In the genomic region with DNA sequence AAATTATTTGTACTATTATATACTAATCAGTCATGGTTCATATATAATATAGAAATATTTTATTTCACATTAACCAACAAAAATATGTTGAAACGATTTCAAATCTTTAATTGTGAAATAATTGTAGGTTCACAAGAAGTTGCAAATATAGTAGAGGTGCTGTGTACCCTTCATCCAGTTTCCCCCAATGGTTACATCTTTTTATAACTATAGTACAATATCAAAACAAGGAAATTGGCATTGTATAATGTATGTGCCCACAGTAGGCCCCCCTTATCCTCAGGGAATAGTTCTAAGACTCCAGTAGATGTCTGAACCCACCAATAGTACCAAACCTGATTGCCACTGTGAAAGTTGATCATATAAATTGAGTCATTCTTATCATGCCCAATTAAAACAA, we compare ENCODE assay signal across 39 cellular contexts. TPM values are rescaled to one million over a fixed set of nuclear protein-coding genes. Genes with fewer than 3 reads are reported as not detected.
"Had no signal": no experiment of that assay in that cellular context is flagged by ENCODE, and none has a peak within 500 bp of the region (broad histone marks: within the 10 kb centered on the region; RNA-seq: fewer than 3 reads in every experiment).

No MANE protein-coding gene starts in this region.

- H3K4me1 ChIP-seq: ascending aorta had no signal

- H3K27ac Mint-ChIP-seq: activated B cell treated with CpG ODN at 0.5 μM for 24 hours; activated CD4-positive, alpha-beta memory T cell treated with anti-CD3 and anti-CD28 coated beads, Interleukin-2, amount 10 ng/mL, durations not matched to agents 7 days and 5 days; activated CD4-positive, alpha-beta T cell treated with anti-CD3 and anti-CD28 coated beads, Interleukin-2, amount 10 ng/mL, durations not matched to agents 24 days and 14 days; activated CD8-positive, alpha-beta memory T cell treated with anti-CD3 and anti-CD28 coated beads, Interleukin-2, amount 10 ng/mL, durations not matched to agents 7 days and 5 days; activated CD8-positive, alpha-beta T cell treated with anti-CD3 and anti-CD28 coated beads, Interleukin-2, amount 10 ng/mL, durations not matched to agents 7 days and 5 days; activated naive CD4-positive, alpha-beta T cell treated with anti-CD3 and anti-CD28 coated beads, Interleukin-2, amount 10 ng/mL, durations not matched to agents 7 days and 5 days; activated naive CD4-positive, alpha-beta T cell treated with anti-CD3 and anti-CD28 coated beads, Interleukin-2, amount 50 U/mL, for 24 hours; activated naive CD8-positive, alpha-beta T cell; activated naive CD8-positive, alpha-beta T cell treated with anti-CD3 and anti-CD28 coated beads, Interleukin-2, amount 10 ng/mL, durations not matched to agents 7 days and 5 days; activated naive CD8-positive, alpha-beta T cell treated with anti-CD3 and anti-CD28 coated beads, Interleukin-2, amount 50 U/mL, for 24 hours; activated T-cell treated with anti-CD3 and anti-CD28 coated beads, Interleukin-2, amount 50 U/mL, for 24 hours; activated T-helper 2 cell treated with anti-CD3 and anti-CD28 coated beads, Interferon-gamma antibody, Interleukin-2, Interleukin-4, amounts not matched to agents 10 μg/mL and 5 μg/mL and 100 μg/mL, durations not matched to agents 14 hours and 24 hours and 36 hours; brain; T-helper 1 cell treated with Interleukin-12 subunit alpha and Interleukin-12 subunit beta and Interleukin-4 antibody, amounts not matched to agents 30 μg/mL and 1 μg/mL, for 36 hours; T-helper 2 cell treated with Interferon-gamma antibody and Interleukin-4, amounts not matched to agents 5 μg/mL and 100 μg/mL, for 36 hours had no signal

- H3K4me3 Mint-ChIP-seq: activated B cell treated with CpG ODN at 0.5 μM for 24 hours; activated CD4-positive, alpha-beta memory T cell treated with anti-CD3 and anti-CD28 coated beads, Interleukin-2, amount 10 ng/mL, durations not matched to agents 7 days and 5 days; activated CD4-positive, alpha-beta T cell treated with anti-CD3 and anti-CD28 coated beads, Interleukin-2, amount 10 ng/mL, durations not matched to agents 24 days and 14 days; activated CD8-positive, alpha-beta memory T cell treated with anti-CD3 and anti-CD28 coated beads, Interleukin-2, amount 10 ng/mL, durations not matched to agents 7 days and 5 days; activated CD8-positive, alpha-beta T cell treated with anti-CD3 and anti-CD28 coated beads, Interleukin-2, amount 10 ng/mL, durations not matched to agents 7 days and 5 days; activated naive CD4-positive, alpha-beta T cell treated with anti-CD3 and anti-CD28 coated beads, Interleukin-2, amount 10 ng/mL, durations not matched to agents 7 days and 5 days; activated naive CD4-positive, alpha-beta T cell treated with anti-CD3 and anti-CD28 coated beads, Interleukin-2, amount 50 U/mL, for 24 hours; activated naive CD8-positive, alpha-beta T cell; activated naive CD8-positive, alpha-beta T cell treated with anti-CD3 and anti-CD28 coated beads, Interleukin-2, amount 10 ng/mL, durations not matched to agents 7 days and 5 days; activated naive CD8-positive, alpha-beta T cell treated with anti-CD3 and anti-CD28 coated beads, Interleukin-2, amount 50 U/mL, for 24 hours; activated T-cell treated with anti-CD3 and anti-CD28 coated beads, Interleukin-2, amount 50 U/mL, for 24 hours; brain; central memory CD8-positive, alpha-beta T cell; T-helper 1 cell treated with Interleukin-12 subunit alpha and Interleukin-12 subunit beta and Interleukin-4 antibody, amounts not matched to agents 30 μg/mL and 1 μg/mL, for 36 hours; T-helper 2 cell treated with Interferon-gamma antibody and Interleukin-4, amounts not matched to agents 5 μg/mL and 100 μg/mL, for 36 hours had no signal

- H3K27ac ChIP-seq: ascending aorta, cardiac muscle cell, VCaP had no signal

- H3K4me1 Mint-ChIP-seq: activated B cell treated with CpG ODN at 0.5 μM for 24 hours; activated CD4-positive, alpha-beta memory T cell treated with anti-CD3 and anti-CD28 coated beads, Interleukin-2, amount 10 ng/mL, durations not matched to agents 7 days and 5 days; activated CD4-positive, alpha-beta T cell treated with anti-CD3 and anti-CD28 coated beads, Interleukin-2, amount 10 ng/mL, durations not matched to agents 24 days and 14 days; activated CD8-positive, alpha-beta memory T cell treated with anti-CD3 and anti-CD28 coated beads, Interleukin-2, amount 10 ng/mL, durations not matched to agents 7 days and 5 days; activated naive CD4-positive, alpha-beta T cell treated with anti-CD3 and anti-CD28 coated beads, Interleukin-2, amount 10 ng/mL, durations not matched to agents 7 days and 5 days; activated naive CD4-positive, alpha-beta T cell treated with anti-CD3 and anti-CD28 coated beads, Interleukin-2, amount 50 U/mL, for 24 hours; activated naive CD8-positive, alpha-beta T cell treated with anti-CD3 and anti-CD28 coated beads, Interleukin-2, amount 10 ng/mL, durations not matched to agents 7 days and 5 days; activated naive CD8-positive, alpha-beta T cell treated with anti-CD3 and anti-CD28 coated beads, Interleukin-2, amount 50 U/mL, for 24 hours; brain; central memory CD8-positive, alpha-beta T cell had no signal

- FAIRE-seq: bronchial epithelial cell, TTC549 had no signal

- H3K4me3 ChIP-seq: ascending aorta, cardiac muscle cell had no signal

- H3K36me3 ChIP-seq: ascending aorta, cardiac muscle cell had no signal

- H3K27me3 ChIP-seq: ascending aorta, cardiac muscle cell had no signal

- DNase-seq: activated B cell treated with CpG ODN at 0.5 μM for 24 hours; activated CD4-positive, alpha-beta memory T cell treated with anti-CD3 and anti-CD28 coated beads, Interleukin-2, amount 10 ng/mL, durations not matched to agents 7 days and 5 days; activated CD4-positive, alpha-beta T cell treated with anti-CD3 and anti-CD28 coated beads for 4 hours; activated CD4-positive, alpha-beta T cell treated with anti-CD3 and anti-CD28 coated beads, Interleukin-2, amount 10 ng/mL, durations not matched to agents 24 days and 14 days; activated CD4-positive, alpha-beta T cell treated with anti-CD3 and anti-CD28 coated beads, Interleukin-2, amount 50 U/mL, for 1 hour; activated CD4-positive, alpha-beta T cell treated with anti-CD3 and anti-CD28 coated beads, Interleukin-2, amount 50 U/mL, for 4 hours; activated CD4-positive, CD25-positive, alpha-beta regulatory T cell treated with anti-CD3 and anti-CD28 coated beads, Interleukin-2, amount 50 U/mL, for 72 hours; activated CD8-positive, alpha-beta memory T cell treated with anti-CD3 and anti-CD28 coated beads for 24 hours; activated CD8-positive, alpha-beta memory T cell treated with anti-CD3 and anti-CD28 coated beads, Interleukin-2, amount 10 ng/mL, durations not matched to agents 7 days and 5 days; activated CD8-positive, alpha-beta memory T cell treated with anti-CD3 and anti-CD28 coated beads, Interleukin-2, amount 50 U/mL, for 48 hours; activated CD8-positive, alpha-beta T cell treated with anti-CD3 and anti-CD28 coated beads, Interleukin-2, amount 10 ng/mL, durations not matched to agents 7 days and 5 days; activated effector memory CD4-positive, alpha-beta T cell treated with Interleukin-2 at 50 U/mL for 16 hours; activated gamma-delta T cell; activated naive CD4-positive, alpha-beta T cell treated with anti-CD3 and anti-CD28 coated beads, Interleukin-2, amount 10 ng/mL, durations not matched to agents 7 days and 5 days; activated naive CD4-positive, alpha-beta T cell treated with Interleukin-2 at 50 U/mL for 16 hours; activated naive CD8-positive, alpha-beta T cell treated with anti-CD3 and anti-CD28 coated beads, Interleukin-2, amount 10 ng/mL, durations not matched to agents 7 days and 5 days; activated naive CD8-positive, alpha-beta T cell treated with anti-CD3 and anti-CD28 coated beads, Interleukin-2, amount 50 U/mL, for 24 hours; activated T-cell treated with anti-CD3 and anti-CD28 coated beads, Interleukin-2, amount 50 U/mL, for 24 hours; activated T-cell treated with anti-CD3 and anti-CD28 coated beads, Interleukin-2, amount 50 U/mL, for 48 hours; amygdala; anterior cingulate cortex; caudate nucleus; cerebellar nuclear complex; T-helper 1 cell; T-helper 2 cell; T-helper 9 cell had no signal

- H3K36me3 Mint-ChIP-seq: activated naive CD4-positive, alpha-beta T cell treated with anti-CD3 and anti-CD28 coated beads, Interleukin-2, amount 10 ng/mL, durations not matched to agents 7 days and 5 days; activated naive CD4-positive, alpha-beta T cell treated with anti-CD3 and anti-CD28 coated beads, Interleukin-2, amount 50 U/mL, for 24 hours; activated naive CD8-positive, alpha-beta T cell treated with anti-CD3 and anti-CD28 coated beads, Interleukin-2, amount 10 ng/mL, durations not matched to agents 7 days and 5 days; brain had no signal

- H3K9me3 Mint-ChIP-seq: activated B cell treated with CpG ODN at 0.5 μM for 24 hours; activated CD4-positive, alpha-beta memory T cell treated with anti-CD3 and anti-CD28 coated beads, Interleukin-2, amount 10 ng/mL, durations not matched to agents 7 days and 5 days; activated CD4-positive, alpha-beta T cell treated with anti-CD3 and anti-CD28 coated beads, Interleukin-2, amount 10 ng/mL, durations not matched to agents 24 days and 14 days; activated naive CD4-positive, alpha-beta T cell treated with anti-CD3 and anti-CD28 coated beads, Interleukin-2, amount 10 ng/mL, durations not matched to agents 7 days and 5 days; activated naive CD4-positive, alpha-beta T cell treated with anti-CD3 and anti-CD28 coated beads, Interleukin-2, amount 50 U/mL, for 24 hours; activated naive CD8-positive, alpha-beta T cell treated with anti-CD3 and anti-CD28 coated beads, Interleukin-2, amount 10 ng/mL, durations not matched to agents 7 days and 5 days; activated naive CD8-positive, alpha-beta T cell treated with anti-CD3 and anti-CD28 coated beads, Interleukin-2, amount 50 U/mL, for 24 hours; activated T-cell treated with anti-CD3 and anti-CD28 coated beads, Interleukin-2, amount 50 U/mL, for 24 hours; activated T-helper 2 cell treated with anti-CD3 and anti-CD28 coated beads, Interferon-gamma antibody, Interleukin-2, Interleukin-4, amounts not matched to agents 10 μg/mL and 5 μg/mL and 100 μg/mL, durations not matched to agents 14 hours and 24 hours and 36 hours; central memory CD8-positive, alpha-beta T cell; T-helper 1 cell treated with Interleukin-12 subunit alpha and Interleukin-12 subunit beta and Interleukin-4 antibody, amounts not matched to agents 30 μg/mL and 1 μg/mL, for 36 hours; T-helper 2 cell treated with Interferon-gamma antibody and Interleukin-4, amounts not matched to agents 5 μg/mL and 100 μg/mL, for 36 hours had no signal

- H3K9me3 ChIP-seq: ascending aorta had no signal

- ATAC-seq: activated CD8-positive, alpha-beta memory T cell treated with anti-CD3 and anti-CD28 coated beads, Interleukin-2, amount 10 ng/mL, durations not matched to agents 7 days and 5 days; activated CD8-positive, alpha-beta T cell treated with anti-CD3 and anti-CD28 coated beads, Interleukin-2, amount 10 ng/mL, durations not matched to agents 7 days and 5 days; activated naive CD8-positive, alpha-beta T cell treated with anti-CD3 and anti-CD28 coated beads, Interleukin-2, amount 50 U/mL, for 24 hours had no signal

RNA-seq across cellular contexts. Expression of a gene that starts 16.5 kb away (rescaled TPM):
- total RNA-seq: activated B cell treated with CpG ODN at 0.5 μM for 24 hours; activated CD4-positive, alpha-beta memory T cell treated with anti-CD3 and anti-CD28 coated beads, Interleukin-2, amount 10 ng/mL, durations not matched to agents 7 days and 5 days; activated CD4-positive, alpha-beta T cell treated with anti-CD3 and anti-CD28 coated beads, Interleukin-2, amount 10 ng/mL, durations not matched to agents 24 days and 14 days; activated CD8-positive, alpha-beta memory T cell treated with anti-CD3 and anti-CD28 coated beads, Interleukin-2, amount 10 ng/mL, durations not matched to agents 7 days and 5 days; activated CD8-positive, alpha-beta T cell treated with anti-CD3 and anti-CD28 coated beads, Interleukin-2, amount 10 ng/mL, durations not matched to agents 7 days and 5 days; activated naive CD8-positive, alpha-beta T cell treated with anti-CD3 and anti-CD28 coated beads, Interleukin-2, amount 10 ng/mL, durations not matched to agents 7 days and 5 days; activated T-helper 2 cell treated with anti-CD3 and anti-CD28 coated beads, Interferon-gamma antibody, Interleukin-2, Interleukin-4, amounts not matched to agents 10 μg/mL and 5 μg/mL and 100 μg/mL, durations not matched to agents 14 hours and 24 hours and 36 hours; ascending aorta; bronchial epithelial cell; cardiac muscle cell; chondrocyte had no signal
